ENCODE assay signal across 10 cellular contexts in genomic region chr2:128536925-128537620, GRCh38.
DNase-seq lines count a peak whose midpoint lies in the region; ATAC-seq lines count a peak whose summit lies in the region.
"Had no signal": no experiment of that assay in that cellular context is flagged by ENCODE, and none has a peak within 500 bp of the region (broad histone marks: within the 10 kb centered on the region; RNA-seq: fewer than 3 reads in every experiment).

No MANE protein-coding gene starts in this region.

- DNase-seq in stimulated activated CD4-positive, alpha-beta T cell treated with anti-CD3 and anti-CD28 coated beads, Interleukin-15, amount 100 ng/mL, for 48 hours (ENCODE audit: low read depth in 2 of 2): peak; percentile 9 to 14
- DNase-seq in stimulated activated CD4-positive, alpha-beta T cell treated with anti-CD3 and anti-CD28 coated beads, Interleukin-4, amount 100 ng/mL, for 4 hours: no peak
- DNase-seq in SW480 (ENCODE audit: low spot score): peak; percentile 73
- peak; percentile 78 for DNase-seq in iPS DF 19.7 (ENCODE audit: low read depth, low spot score)
- no peak for DNase-seq in activated CD4-positive, CD25-positive, alpha-beta regulatory T cell treated with anti-CD3 and anti-CD28 coated beads, Interleukin-2, amount 50 U/mL, for 72 hours
- DNase-seq in activated gamma-delta T cell treated with Interleukin-2 at 50 U/mL for 16 hours: no peak
- no peak for DNase-seq in activated naive CD4-positive, alpha-beta T cell treated with anti-CD3 and anti-CD28 coated beads, Interleukin-2, amount 50 U/mL, for 16 hours
- DNase-seq: activated naive CD8-positive, alpha-beta T cell treated with anti-CD3 and anti-CD28 coated beads, Interleukin-2, amount 10 ng/mL, durations not matched to agents 7 days and 5 days; lower lobe of right lung had no signal

- no peak for ATAC-seq in HG03025 (IDR thresholded peaks at IDR 0.05; ENCODE audit: low FRiP score, unreplicated experiment)
- ATAC-seq: lower lobe of right lung had no signal

Comparison
In these comparisons a context has a peak if more than half of its experiments do, and no peak if none do; other contexts are left out.
1. DNase-seq: peak in stimulated activated CD4-positive, alpha-beta T cell treated with anti-CD3 and anti-CD28 coated beads, Interleukin-15, amount 100 ng/mL, for 48 hours (2 of 2), SW480 (single experiment) and iPS DF 19.7 (single experiment); none in stimulated activated CD4-positive, alpha-beta T cell treated with anti-CD3 and anti-CD28 coated beads, Interleukin-4, amount 100 ng/mL, for 4 hours (0 of 2), activated CD4-positive, CD25-positive, alpha-beta regulatory T cell treated with anti-CD3 and anti-CD28 coated beads, Interleukin-2, amount 50 U/mL, for 72 hours (single experiment), activated gamma-delta T cell treated with Interleukin-2 at 50 U/mL for 16 hours (single experiment) and activated naive CD4-positive, alpha-beta T cell treated with anti-CD3 and anti-CD28 coated beads, Interleukin-2, amount 50 U/mL, for 16 hours (single experiment).